Comparison of ENCODE assay signal across 13 cellular contexts in the genomic region with DNA sequence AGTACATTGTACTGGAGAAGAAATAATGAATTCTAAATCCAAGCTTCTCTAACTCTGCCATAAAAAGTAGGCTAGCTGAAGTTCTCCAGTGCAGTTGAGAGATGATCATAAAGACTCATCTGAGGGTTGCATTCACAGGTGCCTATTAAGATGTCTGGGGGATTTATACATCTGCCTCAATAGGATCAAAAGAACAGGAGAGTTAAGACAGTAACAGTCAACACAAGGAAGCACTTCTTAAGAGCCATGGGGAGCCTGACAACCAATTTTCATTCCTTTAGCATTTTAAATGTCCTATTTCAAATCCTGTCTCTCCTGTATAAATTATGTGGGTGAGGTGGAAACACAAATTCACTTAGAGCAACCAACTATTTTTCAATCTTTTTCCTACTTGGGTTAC.
DNase-seq lines count a peak whose midpoint lies in the region; TF ChIP-seq lines count a peak whose summit lies in the region.
"Had no signal": no experiment of that assay in that cellular context is flagged by ENCODE, and none has a peak within 500 bp of the region (broad histone marks: within the 10 kb centered on the region; RNA-seq: fewer than 3 reads in every experiment).

No MANE protein-coding gene starts in this region.

- H3K79me2 ChIP-seq in neural cell (replicated peaks; ENCODE audit: insufficient read depth, low read length): no peaks in the 10 kb centered on the region

- no peaks in the 10 kb centered on the region for H3F3A ChIP-seq in neural cell (ENCODE audit: insufficient read depth, low read length, poor library complexity, severe bottlenecking)

- no peak for TF ChIP-seq CTCF in endodermal cell (conservative IDR thresholded peaks at IDR 0.05)
- TF ChIP-seq CTCF in neural cell (IDR thresholded peaks at IDR 0.05; ENCODE audit: poor library complexity, severe bottlenecking): no peak
- no peak for TF ChIP-seq CTCF in Calu3 (IDR thresholded peaks at IDR 0.05; ENCODE audit: unreplicated experiment)
- TF ChIP-seq CTCF in right atrium auricular region (IDR thresholded peaks at IDR 0.05): no peak

- H3K4me3 ChIP-seq in HUES48 (ENCODE audit: low read depth, low read length) (peak overlapping the region; percentile 5; the same call in 1 of the 2 replicates), endodermal cell (ENCODE audit: low read length) (peak overlapping the region; percentile 7), neural cell (ENCODE audit: low read length) (no peak overlapping the region), right atrium auricular region (no peak overlapping the region)

- H3K4me1 ChIP-seq in HUES48 (ENCODE audit: control insufficient read depth, insufficient read depth, low read length) (peaks cover 25% of the 10 kb centered on the region), endodermal cell (ENCODE audit: control insufficient read depth, insufficient read depth, low read length) (peaks cover 4% of the 10 kb centered on the region), right atrium auricular region (no peaks in the 10 kb centered on the region)

- TF ChIP-seq RAD21 in neural cell (conservative IDR thresholded peaks at IDR 0.05): no peak

- H3K9me2 ChIP-seq in neural cell (ENCODE audit: insufficient read depth, low read length): no peaks in the 10 kb centered on the region

- BruUV-seq in Calu3 (replicated peaks; lab: Mats Ljungman, UMichigan): no TSS peak

- no peaks in the 10 kb centered on the region for H3K36me3 ChIP-seq in HUES48 (ENCODE audit: control insufficient read depth, insufficient read depth, low read length)
- no peaks in the 10 kb centered on the region for H3K36me3 ChIP-seq in endodermal cell (ENCODE audit: control insufficient read depth, insufficient read depth, low read length)
- no peaks in the 10 kb centered on the region for H3K36me3 ChIP-seq in neural cell (ENCODE audit: insufficient read depth, low read length)
- no peaks in the 10 kb centered on the region for H3K36me3 ChIP-seq in right atrium auricular region

- intact Hi-C loops in Calu3 (cut with micrococcal nuclease; ENCODE audit: unreplicated experiment): no loop called here

- no peak overlapping the region for H3K4me2 ChIP-seq in neural cell (ENCODE audit: low read length)

- DNase-seq in endodermal cell (no peak), nucleus accumbens (lab: John Stamatoyannopoulos, UW) (no peak), Calu3 (no peak), right atrium auricular region (ENCODE audit: low spot score) (no peak)
- DNase-seq: C1 segment of cervical spinal cord; CD4-positive, alpha-beta memory T cell; COR-L47; DMS153; DND-41; GOT3; H9 had no signal

- no peak overlapping the region for H3K9ac ChIP-seq in HUES48 (ENCODE audit: low read depth, low read length)
- no peak overlapping the region for H3K9ac ChIP-seq in endodermal cell (ENCODE audit: extremely low read depth, low read length, poor library complexity, severe bottlenecking)
- H3K9ac ChIP-seq in neural cell (ENCODE audit: low read length): no peak overlapping the region

- no peak overlapping the region for H3K27ac Mint-ChIP-seq in endodermal cell
- H3K27ac Mint-ChIP-seq in Calu3 (ENCODE audit: unreplicated experiment): no peak overlapping the region
- H3K27ac Mint-ChIP-seq: CD4-positive, alpha-beta memory T cell; H9 had no signal

- CTCF ChIA-PET in Calu3 (lab: Charles Lee): no interaction called here

- H3K4me1 Mint-ChIP-seq in endodermal cell: peaks cover 10% of the 10 kb centered on the region
- H3K4me1 Mint-ChIP-seq in Calu3 (ENCODE audit: low read depth, unreplicated experiment): no peaks in the 10 kb centered on the region
- H3K4me1 Mint-ChIP-seq: CD4-positive, alpha-beta memory T cell had no signal

- H3K36me3 Mint-ChIP-seq in endodermal cell (ENCODE audit: low read depth) (no peaks in the 10 kb centered on the region), Calu3 (ENCODE audit: insufficient read depth, unreplicated experiment) (no peaks in the 10 kb centered on the region)
- H3K36me3 Mint-ChIP-seq: CD4-positive, alpha-beta memory T cell had no signal

- H3K27ac ChIP-seq in HUES48 (ENCODE audit: low read depth, low read length) (peak overlapping the region; percentile 33), endodermal cell (ENCODE audit: low read depth, low read length) (no peak overlapping the region), neural cell (ENCODE audit: low read length) (no peak overlapping the region), right atrium auricular region (no peak overlapping the region)

- peak; percentile 95 for TF ChIP-seq EP300 in neural cell (conservative IDR thresholded peaks at IDR 0.05; ENCODE audit: poor library complexity, severe bottlenecking)

- H3K27me3 ChIP-seq in HUES48 (ENCODE audit: control insufficient read depth, insufficient read depth, low read length) (no peaks in the 10 kb centered on the region), endodermal cell (ENCODE audit: control insufficient read depth, insufficient read depth, low read length, poor library complexity, severe bottlenecking) (no peaks in the 10 kb centered on the region), neural cell (ENCODE audit: insufficient read depth, low read depth, low read length) (no peaks in the 10 kb centered on the region), right atrium auricular region (no peaks in the 10 kb centered on the region)

- no peaks in the 10 kb centered on the region for H4K20me1 ChIP-seq in neural cell (ENCODE audit: insufficient read depth)

- H3K27me3 Mint-ChIP-seq in endodermal cell (ENCODE audit: insufficient read depth) (no peaks in the 10 kb centered on the region), Calu3 (ENCODE audit: unreplicated experiment) (no peaks in the 10 kb centered on the region)
- H3K27me3 Mint-ChIP-seq: CD4-positive, alpha-beta memory T cell had no signal

- 0 out of 2 replicates have a peak, but pooled peaks cover 2% of the 10 kb centered on the region for H3K9me3 ChIP-seq in HUES48 (ENCODE audit: control insufficient read depth, insufficient read depth, low read length)
- peaks cover 19% of the 10 kb centered on the region for H3K9me3 ChIP-seq in endodermal cell (ENCODE audit: control insufficient read depth, low read length)
- H3K9me3 ChIP-seq in neural cell (ENCODE audit: low read length): no peaks in the 10 kb centered on the region
- H3K9me3 ChIP-seq in right atrium auricular region: no peaks in the 10 kb centered on the region

- H3K4me3 Mint-ChIP-seq in endodermal cell: no peak overlapping the region
- H3K4me3 Mint-ChIP-seq in Calu3 (ENCODE audit: low read depth, unreplicated experiment): no peak overlapping the region
- H3K4me3 Mint-ChIP-seq: CD4-positive, alpha-beta memory T cell; H9 had no signal

- no peak overlapping the region for H2AFZ ChIP-seq in neural cell (ENCODE audit: low read depth, low read length)

- H3K9me3 Mint-ChIP-seq in endodermal cell (peaks cover 19% of the 10 kb centered on the region), Calu3 (ENCODE audit: low read depth, unreplicated experiment) (no peaks in the 10 kb centered on the region)

TF ChIP-seq in neural cell, 6 proteins besides CTCF, POLR2A, EP300 and RAD21:
- TF ChIP-seq TAF1 (IDR thresholded peaks at IDR 0.05; ENCODE audit: low read depth) (no peak), POLR2AphosphoS5 (IDR thresholded peaks at IDR 0.05) (peak; percentile 87)
TF ChIP-seq in neural cell: peak in this region for 1.

Comparison
In these comparisons a context has a peak if more than half of its experiments do, and no peak if none do; other contexts are left out.
1. H3K4me3 ChIP-seq: peak in HUES48 (single experiment) and endodermal cell (single experiment); none in neural cell (single experiment) and right atrium auricular region (0 of 2).